ENCODE assay signal across 10 cellular contexts in the genomic region with DNA sequence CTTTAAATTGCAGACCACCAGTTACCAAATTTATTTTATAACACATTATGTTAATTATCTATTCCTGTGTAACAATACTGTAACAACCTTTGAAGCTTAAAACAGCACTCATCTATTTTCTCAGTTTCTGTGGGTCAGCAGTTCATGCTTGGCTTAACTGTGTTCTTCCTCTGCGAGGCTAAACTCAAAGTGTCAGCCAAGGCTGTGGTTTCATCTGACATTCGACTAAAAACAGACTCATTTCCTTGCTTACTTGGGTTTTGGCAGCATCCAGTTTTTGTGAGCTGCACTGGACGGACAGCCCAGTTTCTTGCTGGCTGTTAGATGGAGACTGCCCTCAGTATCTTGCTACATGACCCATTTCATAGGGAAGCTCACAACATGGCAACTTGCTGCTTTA.
DNase-seq lines count a peak whose midpoint lies in the region; ATAC-seq and TF ChIP-seq lines count a peak whose summit lies in the region.
"Had no signal": no experiment of that assay in that cellular context is flagged by ENCODE, and none has a peak within 500 bp of the region (broad histone marks: within the 10 kb centered on the region; RNA-seq: fewer than 3 reads in every experiment).

No MANE protein-coding gene starts in this region.

- DNase-seq in globus pallidus (ENCODE audit: low spot score) (peak; percentile 11), left ventricle myocardium inferior (no peak), sigmoid colon (no peak), MG63 (no peak), amygdala (lab: John Stamatoyannopoulos, UW) (no peak)
- DNase-seq: NCI-H446 had no signal

- no peaks in the 10 kb centered on the region for H3K4me1 ChIP-seq in left ventricle myocardium inferior
- peaks cover 0 to 9% (median 3%) of the 10 kb centered on the region in 4 donors for H3K4me1 ChIP-seq in sigmoid colon

- no peaks in the 10 kb centered on the region for H3K27me3 ChIP-seq in left ventricle myocardium inferior (ENCODE audit: low read depth)
- H3K27me3 ChIP-seq in sigmoid colon = no peaks in the 10 kb centered on the region
- no peaks in the 10 kb centered on the region for H3K27me3 ChIP-seq in MG63

- intact Hi-C loops in left ventricle myocardium inferior (cut with micrococcal nuclease) (no loop called here), sigmoid colon (cut with DNase I) (no loop called here)

- H3K27ac ChIP-seq in left ventricle myocardium inferior (replicated peaks) (no peak overlapping the region), sigmoid colon (no peak overlapping the region)
- H3K27ac ChIP-seq: C4-2B had no signal

- H3K9me3 ChIP-seq in left ventricle myocardium inferior (replicated peaks) (no peaks in the 10 kb centered on the region), sigmoid colon (no peaks in the 10 kb centered on the region), MG63 (no peaks in the 10 kb centered on the region)

- H3K36me3 ChIP-seq in left ventricle myocardium inferior (no peaks in the 10 kb centered on the region), sigmoid colon (no peaks in the 10 kb centered on the region), MG63 (no peaks in the 10 kb centered on the region)

- 18 to 59% methylated on average over 3 of the region's 3 CpGs for WGBS in sigmoid colon, 2 donors

- ATAC-seq in GM18511 (IDR thresholded peaks at IDR 0.05; ENCODE audit: unreplicated experiment) (peak; percentile 86), GM21619 (IDR thresholded peaks at IDR 0.05; ENCODE audit: unreplicated experiment) (peak; percentile 95), HG03439 (IDR thresholded peaks at IDR 0.05; ENCODE audit: unreplicated experiment) (peak; percentile 53)

- TF ChIP-seq EP300 in sigmoid colon (IDR thresholded peaks at IDR 0.05) = no peak

- TF ChIP-seq CTCF in left ventricle myocardium inferior (IDR thresholded peaks at IDR 0.05; ENCODE audit: borderline replicate concordance) (no peak), sigmoid colon (IDR thresholded peaks at IDR 0.05) (no peak)

- H3K4me3 ChIP-seq in left ventricle myocardium inferior = no peak overlapping the region
- H3K4me3 ChIP-seq in sigmoid colon = no peak overlapping the region
- no peak overlapping the region for H3K4me3 ChIP-seq in MG63

- no peak for TF ChIP-seq POLR2A in sigmoid colon (IDR thresholded peaks at IDR 0.05)
